1 cellular context compared by ENCODE assay signal in genomic region chr17:77734371-77735050, GRCh38.
TF ChIP-seq lines count a peak whose summit lies in the region.

No MANE protein-coding gene starts in this region.

TF ChIP-seq in HEK293, 187 proteins besides CTCF, POLR2A, EP300 and RAD21 (continued from another document):
- TF ChIP-seq ZNF449 (tag by site-specific recombination; IDR thresholded peaks at IDR 0.05) (0 out of 2 replicates have a peak, but pooled peaks have one; percentile 32), GLIS2 (tag by site-specific recombination; IDR thresholded peaks at IDR 0.05) (no peak), ZNF391 (tag by site-specific recombination; IDR thresholded peaks at IDR 0.05; ENCODE audit: borderline replicate concordance, low read depth) (no peak), KLF9 (tag by site-specific recombination; IDR thresholded peaks at IDR 0.05; ENCODE audit: low read depth) (peak; percentile 81), WT1 (tag by site-specific recombination; IDR thresholded peaks at IDR 0.05) (peak; percentile 51), ZNF548 (tag by site-specific recombination; IDR thresholded peaks at IDR 0.05) (peak; percentile 51; the same call in 1 of the 2 replicates), ZFHX2 (tag by site-specific recombination; conservative IDR thresholded peaks at IDR 0.05) (peak; percentile 31; the same call in 1 of the 2 replicates), ZNF174 (tag by site-specific recombination; IDR thresholded peaks at IDR 0.05) (no peak), PATZ1 (tag by site-specific recombination; IDR thresholded peaks at IDR 0.05) (peak; percentile 80), ZBTB48 (tag by site-specific recombination; IDR thresholded peaks at IDR 0.05) (peak; percentile 78), ZBTB17 (tag by site-specific recombination; IDR thresholded peaks at IDR 0.05) (peak; percentile 24; the same call in 1 of the 2 replicates), SP2 (tag by site-specific recombination; IDR thresholded peaks at IDR 0.05) (peak; percentile 31; the same call in 1 of the 2 replicates), ZNF394 (tag by site-specific recombination; IDR thresholded peaks at IDR 0.05; ENCODE audit: borderline replicate concordance) (peak; percentile 79; the same call in 1 of the 2 replicates), ZNF654 (tag by site-specific recombination; IDR thresholded peaks at IDR 0.05; ENCODE audit: low read depth) (no peak)
